ENCODE assay signal across 9 cellular contexts in the genomic region with DNA sequence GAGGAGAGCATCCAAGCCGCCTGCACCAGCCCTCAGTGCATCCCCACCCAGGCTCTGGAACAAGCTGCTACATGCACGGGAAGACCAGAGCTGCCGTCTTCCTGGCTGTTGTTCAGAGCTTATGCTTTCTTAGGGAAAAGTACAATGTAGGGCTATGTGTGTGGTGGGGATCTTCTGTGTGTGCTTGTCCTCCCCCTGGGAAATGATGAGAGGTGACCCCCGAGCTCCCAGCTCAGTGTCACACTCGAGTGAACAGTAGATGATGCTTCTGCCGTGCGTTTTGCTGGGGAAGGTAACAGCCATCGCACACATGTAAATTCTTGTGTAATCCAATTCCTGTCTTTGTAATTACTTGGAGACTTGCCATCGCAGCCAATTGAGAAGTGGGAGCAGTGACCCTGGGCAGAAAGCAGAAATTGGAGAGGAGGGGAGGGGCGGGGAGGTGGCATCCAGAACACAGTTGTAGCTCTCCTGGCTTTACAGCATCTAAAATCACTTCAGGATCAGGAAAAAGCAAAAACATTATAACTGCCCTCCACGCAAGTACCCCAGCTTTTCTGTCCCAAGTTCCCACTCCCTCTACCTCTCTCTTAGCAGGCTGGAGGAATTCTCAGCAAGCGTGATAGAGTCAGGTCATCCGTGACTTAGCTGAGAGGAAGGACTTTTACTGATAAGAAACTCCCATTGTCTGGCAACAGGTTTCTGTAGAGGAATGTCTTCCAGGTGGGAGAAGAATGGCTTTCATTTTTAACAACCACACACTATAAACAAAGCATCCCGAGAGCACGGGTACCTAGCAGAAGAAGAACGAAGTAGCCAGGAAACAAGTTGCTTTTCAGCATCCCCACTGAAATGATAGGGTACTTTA.
A peak's percentile ranks its signal among the peaks of the same experiment; 100 is the strongest.
DNase-seq lines count a peak whose midpoint lies in the region; ATAC-seq and TF ChIP-seq lines count a peak whose summit lies in the region.
"Had no signal": no experiment of that assay in that cellular context is flagged by ENCODE, and none has a peak within 500 bp of the region (broad histone marks: within the 10 kb centered on the region; RNA-seq: fewer than 3 reads in every experiment).

No MANE protein-coding gene starts in this region.

- no peak for TF ChIP-seq CTCF in A673 (conservative IDR thresholded peaks at IDR 0.05; ENCODE audit: low read depth, low read length)

- CTCF ChIA-PET in A673 (lab: Charles Lee), result interaction anchor here (0.5 kb wide), 1 partner anchor 15 kb away, joined by 3 read pairs; no protein-coding TSS in a partner anchor

- H3K4me1 ChIP-seq in A673 (ENCODE audit: insufficient read depth, low read length, poor library complexity, severe bottlenecking), result peaks cover 31% of the 10 kb centered on the region

- BruUV-seq in A673 (replicated peaks; lab: Mats Ljungman, UMichigan), result no TSS peak

- H3K27me3 ChIP-seq in A673 (replicated peaks; ENCODE audit: insufficient read depth, low read depth, low read length, poor library complexity), result no peaks in the 10 kb centered on the region

- DNase-seq in A673 (ENCODE audit: low spot score) (peak; percentile 57), MV-4-11 (lab: John Stamatoyannopoulos, UW) (peak; percentile 67), SK-N-DZ (ENCODE audit: low spot score) (peak; percentile 71), iris pigment epithelial cell (ENCODE audit: low read depth) (peak; percentile 50), Ammon's horn (ENCODE audit: low spot score) (no peak), foreskin melanocyte (no peak)
- no peak for DNase-seq in activated CD8-positive, alpha-beta memory T cell treated with anti-CD3 and anti-CD28 coated beads for 24 hours
- DNase-seq: activated T-cell treated with anti-CD3 and anti-CD28 coated beads for 4 hours had no signal

- no peaks in the 10 kb centered on the region for H3K36me3 ChIP-seq in A673 (ENCODE audit: insufficient read depth, low read length, poor library complexity, severe bottlenecking)

- POLR2A ChIA-PET in A673 (lab: Charles Lee; ENCODE audit: low non-redundant PET), result no interaction called here

- no peaks in the 10 kb centered on the region for H3K9me3 ChIP-seq in A673 (ENCODE audit: low read depth, low read length, poor library complexity, severe bottlenecking)

- ATAC-seq in GM18870 (IDR thresholded peaks at IDR 0.05; ENCODE audit: unreplicated experiment), result no peak

- intact Hi-C loops in A673 (cut with micrococcal nuclease; ENCODE audit: unreplicated experiment), result loop anchor here (10.0 kb wide), 1 partner anchor 725 kb away; a partner anchor contains a TSS

- H3K27ac ChIP-seq in A673 (ENCODE audit: low read depth, low read length, poor library complexity, severe bottlenecking), result no peak overlapping the region

- no peak overlapping the region for H3K4me3 ChIP-seq in A673 (ENCODE audit: low read depth, low read length, poor library complexity, severe bottlenecking)

Comparison
In these comparisons a context has a peak if more than half of its experiments do, and no peak if none do; other contexts are left out.
1. DNase-seq: peak in A673 (single experiment), MV-4-11 (single experiment), SK-N-DZ (single experiment) and iris pigment epithelial cell (single experiment); none in Ammon's horn (single experiment), foreskin melanocyte (single experiment) and activated CD8-positive, alpha-beta memory T cell treated with anti-CD3 and anti-CD28 coated beads for 24 hours (single experiment).